21 cellular contexts compared by ENCODE assay signal in the genomic region with DNA sequence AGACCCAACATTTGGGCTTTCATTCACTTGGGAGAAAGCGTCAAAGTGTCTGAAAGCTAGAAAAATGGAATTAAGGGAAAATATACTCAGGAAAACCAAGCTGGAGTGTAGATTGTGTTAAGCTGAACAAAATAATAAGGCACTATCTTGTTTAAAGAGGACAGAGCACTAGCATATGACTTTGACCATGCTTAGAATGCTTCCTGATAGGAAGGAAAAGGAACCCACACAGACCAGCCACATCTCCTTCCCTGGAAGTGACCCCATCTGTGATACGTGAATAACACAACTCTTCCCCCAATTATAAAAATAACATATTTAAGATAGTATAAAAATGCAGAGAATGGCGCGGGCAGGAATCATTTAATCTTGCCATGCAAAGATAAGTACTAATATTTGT.
A peak's percentile ranks its signal among the peaks of the same experiment; 100 is the strongest.
DNase-seq lines count a peak whose midpoint lies in the region; ATAC-seq, FAIRE-seq and TF ChIP-seq lines count a peak whose summit lies in the region.
"Had no signal": no experiment of that assay in that cellular context is flagged by ENCODE, and none has a peak within 500 bp of the region (broad histone marks: within the 10 kb centered on the region; RNA-seq: fewer than 3 reads in every experiment).

No MANE protein-coding gene starts in this region.

- no peaks in the 10 kb centered on the region for H3K36me3 Mint-ChIP-seq in HFFc6 (ENCODE audit: low read depth)
- H3K36me3 Mint-ChIP-seq: CD8-positive, alpha-beta T cell had no signal

- H3K9ac ChIP-seq in liver (ENCODE audit: low read depth in 1 of 2, low read length in 2 of 2) (no peak overlapping the region), HepG2 (ENCODE audit: insufficient read depth, low read depth, low read length) (no peak overlapping the region), endothelial cell of umbilical vein (replicated peaks; ENCODE audit: extremely low read depth, insufficient read depth, low read length) (no peak overlapping the region)

- no TSS peak for BruUV-seq in HepG2 (replicated peaks; lab: Mats Ljungman, UMichigan)
- no TSS peak for BruUV-seq in endothelial cell of umbilical vein (replicated peaks; lab: Mats Ljungman, UMichigan)

- no peak for TF ChIP-seq RAD21 in liver (IDR thresholded peaks at IDR 0.05)
- TF ChIP-seq RAD21 in HepG2 (CRISPR knock-in tag; IDR thresholded peaks at IDR 0.05) = no peak

- FAIRE-seq in HepG2 (lab: Jason Lieb, UNC) (no peak), endothelial cell of umbilical vein (lab: Jason Lieb, UNC) (peak; percentile 35)
- FAIRE-seq: A549, D721Med, G401.6, GM19239 had no signal

- TF ChIP-seq EP300 in HepG2 (IDR thresholded peaks at IDR 0.05; ENCODE audit: low read depth in 2 of 2, low read length in 2 of 2) (no peak), HepG2 (CRISPR knock-in tag; IDR thresholded peaks at IDR 0.05; ENCODE audit: borderline replicate concordance) (no peak)

- in situ Hi-C loops in HepG2 (cut with HindIII; ENCODE audit: extremely low pct_ligation_motif_present, low pct_unique_long_range_greater_than_20kb) = no loop called here

- H2AFZ ChIP-seq in HepG2 (ENCODE audit: low read length) = no peak overlapping the region
- H2AFZ ChIP-seq in endothelial cell of umbilical vein (ENCODE audit: low read depth, low read length) = no peak overlapping the region

- no peaks in the 10 kb centered on the region for H3K4me1 ChIP-seq in liver (ENCODE audit: control insufficient read depth in 4 of 4, insufficient read depth in 4 of 4, low read length in 3 of 4)
- peaks cover 6% of the 10 kb centered on the region; the same call in 1 of the 2 replicates for H3K4me1 ChIP-seq in HepG2 (ENCODE audit: insufficient read depth, low read length)
- no peaks in the 10 kb centered on the region for H3K4me1 ChIP-seq in endothelial cell of umbilical vein (ENCODE audit: control insufficient read depth, extremely low read depth, insufficient read depth, low read length)
- H3K4me1 ChIP-seq: A549, Caco-2 had no signal

- peaks cover 29% of the 10 kb centered on the region for H3K27me3 Mint-ChIP-seq in HFFc6 (ENCODE audit: insufficient read depth)
- H3K27me3 Mint-ChIP-seq: CD4-positive, alpha-beta T cell had no signal

- no peak overlapping the region for H3K4me2 ChIP-seq in HepG2 (ENCODE audit: low read depth, low read length)
- no peak overlapping the region for H3K4me2 ChIP-seq in endothelial cell of umbilical vein (ENCODE audit: insufficient read depth, low read length)
- H3K4me2 ChIP-seq: A549 had no signal

- POLR2A ChIA-PET in HepG2 (lab: Yijun Ruan, JAX) = no interaction called here
- POLR2A ChIA-PET in endothelial cell of umbilical vein (lab: Charles Lee) = no interaction called here

- intact Hi-C loops in HepG2 (cut with micrococcal nuclease; ENCODE audit: unreplicated experiment) (no loop called here), endothelial cell of umbilical vein (cut with micrococcal nuclease) (no loop called here)

- CTCF ChIA-PET in HepG2 (lab: Yijun Ruan, JAX; ENCODE audit: low intra/inter-chr PET ratio, low total read pairs) (no interaction called here), endothelial cell of umbilical vein (lab: Charles Lee) (no interaction called here)

- WGBS in liver = 62% methylated on average over 4 of the region's 4 CpGs
- 50% methylated on average over 4 of the region's 4 CpGs for WGBS in HepG2 (ENCODE audit: low lambda C conversion rate)

- no peak overlapping the region for H3K27ac Mint-ChIP-seq in HFFc6
- H3K27ac Mint-ChIP-seq: B cell; CD4-positive, alpha-beta T cell; CD8-positive, alpha-beta T cell had no signal

- no peak for ATAC-seq in HepG2
- no peak for ATAC-seq in HG03196 (IDR thresholded peaks at IDR 0.05; ENCODE audit: unreplicated experiment)
- ATAC-seq: A549; CD8-positive, alpha-beta T cell had no signal

- no peak for DNase-seq in HepG2 (ENCODE audit: low spot score)
- DNase-seq in Kasumi-1 (lab: John Stamatoyannopoulos, UW) = peak; percentile 7 to 16
- DNase-seq in endothelial cell of umbilical vein (ENCODE audit: low read depth, low spot score) = no peak
- no peak for DNase-seq in HFFc6
- no peak for DNase-seq in middle frontal gyrus (ENCODE audit: extremely low spot score, low spot score)
- DNase-seq: AML-193; Caco-2; Calu3; CD4-positive, alpha-beta T cell; CD8-positive, alpha-beta T cell; DMS79 treated with DMSO at 0.1 percent for 48 hours; GF-D8 had no signal

- H3K9me3 Mint-ChIP-seq in HFFc6 = no peaks in the 10 kb centered on the region
- H3K9me3 Mint-ChIP-seq: CD4-positive, alpha-beta T cell; CD8-positive, alpha-beta T cell had no signal

- TF ChIP-seq CTCF in liver (IDR thresholded peaks at IDR 0.05; ENCODE audit: low read depth, low read length, missing input control) = no peak
- TF ChIP-seq CTCF in HepG2 (CRISPR knock-in tag; IDR thresholded peaks at IDR 0.05) = no peak
- no peak for TF ChIP-seq CTCF in endothelial cell of umbilical vein (IDR thresholded peaks at IDR 0.05; ENCODE audit: extremely low read depth in 1 of 2, insufficient read depth in 1 of 2, low read depth in 1 of 2, low read length in 2 of 2)
- no peak for TF ChIP-seq CTCF in HFFc6 (IDR thresholded peaks at IDR 0.05)

- no peaks in the 10 kb centered on the region for H3K9me1 ChIP-seq in endothelial cell of umbilical vein (replicated peaks; ENCODE audit: control insufficient read depth, extremely low read depth, insufficient read depth, low read length)

- dilution Hi-C loops in endothelial cell of umbilical vein (cut with MboI; ENCODE audit: extremely low pct_ligation_motif_present, low sequenced_read_pairs) = no loop called here

- no peaks in the 10 kb centered on the region for H3K9me3 ChIP-seq in liver (ENCODE audit: control insufficient read depth in 4 of 4, low read length in 3 of 4)
- H3K9me3 ChIP-seq in HepG2 (ENCODE audit: low read length) = no peaks in the 10 kb centered on the region
- no peaks in the 10 kb centered on the region for H3K9me3 ChIP-seq in endothelial cell of umbilical vein (replicated peaks; ENCODE audit: control insufficient read depth, insufficient read depth, low read length)
- H3K9me3 ChIP-seq: A549, Caco-2 had no signal

- H3K36me3 ChIP-seq in liver (ENCODE audit: control insufficient read depth in 4 of 4, insufficient read depth in 3 of 4, low read depth in 1 of 4, low read length in 3 of 4) (no peaks in the 10 kb centered on the region), HepG2 (replicated peaks in 1 of 2; ENCODE audit: control insufficient read depth in 1 of 2, insufficient read depth in 2 of 2, low read length in 2 of 2) (no peaks in the 10 kb centered on the region), endothelial cell of umbilical vein (ENCODE audit: control insufficient read depth in 2 of 2, extremely low read depth in 1 of 2, insufficient read depth in 2 of 2, low read length in 2 of 2) (no peaks in the 10 kb centered on the region)

- H3K4me3 Mint-ChIP-seq in HFFc6 = no peak overlapping the region
- H3K4me3 Mint-ChIP-seq: B cell; CD4-positive, alpha-beta T cell; CD8-positive, alpha-beta T cell had no signal

- H3K79me2 ChIP-seq in HepG2 (ENCODE audit: insufficient read depth, low read length) = no peaks in the 10 kb centered on the region
- H3K79me2 ChIP-seq in endothelial cell of umbilical vein (ENCODE audit: control insufficient read depth, insufficient read depth, low read length) = no peaks in the 10 kb centered on the region

- H3K4me3 ChIP-seq in liver (ENCODE audit: low read depth in 1 of 3, low read length in 3 of 3) = no peak overlapping the region
- no peak overlapping the region for H3K4me3 ChIP-seq in HepG2 (replicated peaks in 1 of 3; ENCODE audit: insufficient read depth in 1 of 3, low read depth in 2 of 3, low read length in 3 of 3)
- H3K4me3 ChIP-seq in endothelial cell of umbilical vein (replicated peaks in 1 of 3; ENCODE audit: insufficient read depth in 1 of 3, low read depth in 1 of 3, low read length in 3 of 3) = no peak overlapping the region
- H3K4me3 ChIP-seq: A549 had no signal

- TF ChIP-seq POLR2A in HepG2 (IDR thresholded peaks at IDR 0.05; ENCODE audit: insufficient read depth in 1 of 2, low read depth in 2 of 2, low read length in 2 of 2) (no peak), endothelial cell of umbilical vein (IDR thresholded peaks at IDR 0.05; ENCODE audit: low read depth, low read length) (no peak)

- H3K4me1 Mint-ChIP-seq in HFFc6 (ENCODE audit: low read depth) = no peaks in the 10 kb centered on the region

- H3K27me3 ChIP-seq in liver (ENCODE audit: control insufficient read depth in 4 of 4, insufficient read depth in 4 of 4, low read length in 3 of 4) (no peaks in the 10 kb centered on the region), HepG2 (ENCODE audit: control insufficient read depth in 1 of 2, insufficient read depth in 2 of 2, low read length in 2 of 2) (peaks cover 0 to 6% of the 10 kb centered on the region in 2 experiments; a peak in 1 of 5 replicates), endothelial cell of umbilical vein (ENCODE audit: control insufficient read depth in 2 of 2, insufficient read depth in 2 of 2, low read length in 2 of 2) (peaks cover 15 to 16% of the 10 kb centered on the region in 2 experiments)

- no peaks in the 10 kb centered on the region for H4K20me1 ChIP-seq in HepG2 (ENCODE audit: insufficient read depth, low read length)
- H4K20me1 ChIP-seq in endothelial cell of umbilical vein (replicated peaks; ENCODE audit: control insufficient read depth, extremely low read depth, insufficient read depth, low read length) = no peaks in the 10 kb centered on the region

- H3K27ac ChIP-seq in liver (ENCODE audit: low read depth in 1 of 2, low read length in 2 of 2) (no peak overlapping the region), HepG2 (ENCODE audit: extremely low read length, insufficient read depth, low read length) (no peak overlapping the region), endothelial cell of umbilical vein (ENCODE audit: insufficient read depth, low read depth, low read length) (no peak overlapping the region)
- H3K27ac ChIP-seq: 22Rv1, A549, C4-2B had no signal

TF ChIP-seq in liver, 16 proteins besides CTCF, POLR2A, EP300 and RAD21:
- TF ChIP-seq MAX (IDR thresholded peaks at IDR 0.05) (peak; percentile 16), GABPA (IDR thresholded peaks at IDR 0.05 in 1 of 2, conservative IDR thresholded peaks at IDR 0.05 in 1 of 2) (no peak)

TF ChIP-seq in endothelial cell of umbilical vein, 7 proteins besides CTCF, POLR2A, EP300 and RAD21:
- no peak for TF ChIP-seq MYC (IDR thresholded peaks at IDR 0.05; ENCODE audit: low read depth, low read length)
- no peak for TF ChIP-seq MAX (IDR thresholded peaks at IDR 0.05; ENCODE audit: insufficient read depth, insufficient read length)
- TF ChIP-seq GATA2 (IDR thresholded peaks at IDR 0.05; ENCODE audit: insufficient read depth, insufficient read length, low read depth, low read length) = no peak
- TF ChIP-seq POLR2AphosphoS5 (IDR thresholded peaks at IDR 0.05; ENCODE audit: insufficient read depth, low read depth, low read length) = no peak
- TF ChIP-seq JUN (IDR thresholded peaks at IDR 0.05; ENCODE audit: borderline replicate concordance, insufficient read depth, insufficient read length, low read depth) = no peak
- no peak for TF ChIP-seq FOS (IDR thresholded peaks at IDR 0.05; ENCODE audit: borderline replicate concordance, insufficient read depth, low read length)
- TF ChIP-seq EZH2 (IDR thresholded peaks at IDR 0.05; ENCODE audit: borderline replicate concordance, low read depth, low read length, severe bottlenecking) = no peak

Comparison
In these comparisons a context has a peak if more than half of its experiments do, and no peak if none do; other contexts are left out.
1. DNase-seq: peak in Kasumi-1 (2 of 2); none in HepG2 (single experiment), endothelial cell of umbilical vein (single experiment), HFFc6 (single experiment) and middle frontal gyrus (single experiment).